8 cellular contexts compared by ENCODE assay signal in the genomic region with DNA sequence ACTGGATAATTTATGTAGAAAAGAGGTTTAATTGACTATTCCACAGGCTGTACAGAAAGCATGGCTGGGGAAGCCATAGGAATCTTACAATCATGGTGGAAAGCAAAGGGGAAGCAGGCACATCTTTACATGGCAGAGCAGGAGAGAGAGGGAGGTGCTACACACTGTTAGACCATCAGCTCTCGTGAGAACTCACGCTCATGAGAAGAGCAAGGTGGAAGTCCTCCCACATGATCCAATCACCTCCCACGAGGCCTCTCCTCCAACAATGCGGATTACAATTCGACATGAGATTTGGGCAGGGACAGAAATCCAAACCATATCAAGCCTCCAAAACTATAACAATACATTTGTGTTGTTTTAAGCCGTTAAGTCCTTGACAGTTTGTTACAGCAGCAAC.
"Had no signal": no experiment of that assay in that cellular context is flagged by ENCODE, and none has a peak within 500 bp of the region (broad histone marks: within the 10 kb centered on the region; RNA-seq: fewer than 3 reads in every experiment).

No MANE protein-coding gene starts in this region.

- H3K4me3 ChIP-seq: GM12878 had no signal

- ATAC-seq: GM12878 had no signal

- FAIRE-seq: G401.6, GM12878, GM12891, GM12892, GM18507, GM19239 had no signal

- DNase-seq: GDM1, GF-D8 had no signal
